20 cellular contexts compared by ENCODE assay signal in genomic region chr4:57136281-57136680, GRCh38. TPM values are rescaled to one million over a fixed set of nuclear protein-coding genes. Genes with fewer than 3 reads are reported as not detected.
DNase-seq lines count a peak whose midpoint lies in the region; ATAC-seq and TF ChIP-seq lines count a peak whose summit lies in the region.
"Had no signal": no experiment of that assay in that cellular context is flagged by ENCODE, and none has a peak within 500 bp of the region (broad histone marks: within the 10 kb centered on the region; RNA-seq: fewer than 3 reads in every experiment).

No MANE protein-coding gene starts in this region.

- no peak for ATAC-seq in Right ventricle myocardium inferior
- ATAC-seq: activated T-cell treated with anti-CD3 and anti-CD28 coated beads, Interleukin-2, amount 50 U/mL, for 72 hours; stimulated activated naive B cell treated with anti-CD40 and anti-IgM and Interleukin-4, amounts not matched to agents 10 μg/mL and 1 μg/mL and 100 μg/mL, for 72 hours had no signal

- in situ Hi-C loops in brain microvascular endothelial cell (cut with HindIII; ENCODE audit: low pct_ligation_motif_present, low sequenced_read_pairs), result no loop called here

- intact Hi-C loops in Right ventricle myocardium inferior (cut with DNase I), result no loop called here

- no peaks in the 10 kb centered on the region for H3K27me3 ChIP-seq in brain microvascular endothelial cell (replicated peaks)
- H3K27me3 ChIP-seq: right atrium auricular region had no signal

- H3K36me3 ChIP-seq in brain microvascular endothelial cell (replicated peaks), result no peaks in the 10 kb centered on the region
- H3K36me3 ChIP-seq: right atrium auricular region had no signal

- no peak for TF ChIP-seq CTCF in AG10803 (conservative IDR thresholded peaks at IDR 0.05; ENCODE audit: low read length)
- TF ChIP-seq CTCF in brain microvascular endothelial cell (IDR thresholded peaks at IDR 0.05; ENCODE audit: low read depth, low read length, missing control alignments), result no peak

- peak; percentile 47 for DNase-seq in AG10803 (ENCODE audit: low read depth)
- DNase-seq in LHCN-M2 (ENCODE audit: low read depth), result peak; percentile 64
- DNase-seq in brain microvascular endothelial cell, result peak; percentile 72
- DNase-seq in kidney glomerular epithelial cell (lab: John Stamatoyannopoulos, UW), result peak; percentile 45
- DNase-seq in Right ventricle myocardium inferior (ENCODE audit: missing footprints), result no peak
- DNase-seq in OCI-M2 (lab: John Stamatoyannopoulos, UW; ENCODE audit: unreplicated experiment), result no peak
- no peak for DNase-seq in NOMO-1 treated with dmso at 0.1 percent for 144 hours (lab: John Stamatoyannopoulos, UW; ENCODE audit: unreplicated experiment)
- DNase-seq in SIG-M5 treated with dmso at 0.1 percent for 504 hours (lab: John Stamatoyannopoulos, UW; ENCODE audit: unreplicated experiment), result no peak
- DNase-seq: activated CD4-positive, CD25-positive, alpha-beta regulatory T cell treated with anti-CD3 and anti-CD28 coated beads, Interleukin-2, amount 50 U/mL, for 72 hours; activated CD8-positive, alpha-beta memory T cell treated with anti-CD3 and anti-CD28 coated beads for 24 hours; activated T-cell treated with anti-CD3 and anti-CD28 coated beads, Interleukin-2, amount 50 U/mL, for 72 hours; CD4-positive, alpha-beta memory T cell; NCI-H1105 treated with DMSO at 0.1 percent for 48 hours; NCI-H2171 treated with DMSO at 0.1 percent for 48 hours; NCI-H748 treated with DMSO at 0.1 percent for 48 hours; nucleus accumbens; OCI-M1; stimulated activated naive B cell treated with anti-CD40 and anti-IgM and Interleukin-4, amounts not matched to agents 10 μg/mL and 1 μg/mL and 100 μg/mL, for 72 hours; T-helper 9 cell had no signal

- H3K27ac ChIP-seq in brain microvascular endothelial cell, result peak overlapping the region; percentile 65
- H3K27ac ChIP-seq: right atrium auricular region had no signal

- H3K4me3 ChIP-seq in AG10803 (ENCODE audit: low read length) (no peak overlapping the region), brain microvascular endothelial cell (ENCODE audit: low read depth, low read length) (no peak overlapping the region)
- H3K4me3 ChIP-seq: right atrium auricular region had no signal

RNA-seq across cellular contexts. Expression of gene IGFBP7, which starts 26.1 kb away (rescaled TPM):
- 221 and 314 TPM in 2 replicates for total RNA-seq in LHCN-M2 (2014; rRNA removed)
- polyA plus RNA-seq in LHCN-M2 (2012), result 564 TPM
- 862 TPM for total RNA-seq in Right ventricle myocardium inferior
- total RNA-seq: activated T-cell treated with anti-CD3 and anti-CD28 coated beads, Interleukin-2, amount 50 U/mL, for 72 hours; CD4-positive, alpha-beta memory T cell had no signal
- polyA plus RNA-seq: CD4-positive, alpha-beta memory T cell had no signal

Comparison
In these comparisons a context has a peak if more than half of its experiments do, and no peak if none do; other contexts are left out.
1. DNase-seq: peak in AG10803 (single experiment), LHCN-M2 (single experiment), brain microvascular endothelial cell (single experiment) and kidney glomerular epithelial cell (single experiment); none in Right ventricle myocardium inferior (single experiment), OCI-M2 (single experiment), NOMO-1 treated with dmso at 0.1 percent for 144 hours (single experiment) and SIG-M5 treated with dmso at 0.1 percent for 504 hours (single experiment).